ENCODE assay signal across 8 cellular contexts in genomic region chr5:77030097-77031071, GRCh38. TPM values are rescaled to one million over a fixed set of nuclear protein-coding genes. Genes with fewer than 3 reads are reported as not detected.
DNase-seq lines count a peak whose midpoint lies in the region; ATAC-seq and TF ChIP-seq lines count a peak whose summit lies in the region.

A gene with protein sequence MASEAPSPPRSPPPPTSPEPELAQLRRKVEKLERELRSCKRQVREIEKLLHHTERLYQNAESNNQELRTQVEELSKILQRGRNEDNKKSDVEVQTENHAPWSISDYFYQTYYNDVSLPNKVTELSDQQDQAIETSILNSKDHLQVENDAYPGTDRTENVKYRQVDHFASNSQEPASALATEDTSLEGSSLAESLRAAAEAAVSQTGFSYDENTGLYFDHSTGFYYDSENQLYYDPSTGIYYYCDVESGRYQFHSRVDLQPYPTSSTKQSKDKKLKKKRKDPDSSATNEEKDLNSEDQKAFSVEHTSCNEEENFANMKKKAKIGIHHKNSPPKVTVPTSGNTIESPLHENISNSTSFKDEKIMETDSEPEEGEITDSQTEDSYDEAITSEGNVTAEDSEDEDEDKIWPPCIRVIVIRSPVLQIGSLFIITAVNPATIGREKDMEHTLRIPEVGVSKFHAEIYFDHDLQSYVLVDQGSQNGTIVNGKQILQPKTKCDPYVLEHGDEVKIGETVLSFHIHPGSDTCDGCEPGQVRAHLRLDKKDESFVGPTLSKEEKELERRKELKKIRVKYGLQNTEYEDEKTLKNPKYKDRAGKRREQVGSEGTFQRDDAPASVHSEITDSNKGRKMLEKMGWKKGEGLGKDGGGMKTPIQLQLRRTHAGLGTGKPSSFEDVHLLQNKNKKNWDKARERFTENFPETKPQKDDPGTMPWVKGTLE (plus strand): TSS chr5:77030404. CDS start chr5:77030767, 363 bp downstream.

- DNase-seq in AG08395 (ENCODE audit: low spot score) (peak; percentile 91), NCI-H345 (lab: John Stamatoyannopoulos, UW) (peak; percentile 94), inferior parietal cortex (ENCODE audit: extremely low spot score) (peak; percentile 96), spleen (peak; percentile 98)
- DNase-seq in activated CD4-positive, CD25-positive, alpha-beta regulatory T cell treated with anti-CD3 and anti-CD28 coated beads, Interleukin-2, amount 50 U/mL, for 16 hours (ENCODE audit: low read depth, low spot score) = peak; percentile 81
- peak; percentile 72 to 82 for DNase-seq in central memory CD8-positive, alpha-beta T cell (ENCODE audit: low spot score in 2 of 2)

- peak within 1 kb of the TSS; percentile 67 to 96 (median 92) for H3K27ac ChIP-seq in spleen

- peak within 1 kb of the TSS; percentile 88 for H3K4me3 Mint-ChIP-seq in central memory CD8-positive, alpha-beta T cell

- peaks cover 0 to 17% (median 15%) of the 10 kb centered on the region in 8 donors for H3K9me3 ChIP-seq in spleen

- intact Hi-C loops in spleen (cut with DNase I; ENCODE audit: low total_unique reads) = no loop called here

- H3K36me3 ChIP-seq in spleen = peaks cover 0 to 18% (median 3%) of the 10 kb centered on the region in 6 donors

- in situ Hi-C loops in GM18951 (cut with MboI; ENCODE audit: low sequenced_read_pairs, unreplicated experiment) = no loop called here

- H3K4me1 ChIP-seq in spleen = peaks cover 7 to 44% (median 36%) of the 10 kb centered on the region in 6 donors

- ATAC-seq in HG03196 (IDR thresholded peaks at IDR 0.05; ENCODE audit: unreplicated experiment) = peak; percentile 98
- peak; percentile 99 for ATAC-seq in central memory CD8-positive, alpha-beta T cell (replicated peaks; ENCODE audit: extremely low read depth, poor library complexity, severe bottlenecking)

- H3K27me3 Mint-ChIP-seq in central memory CD8-positive, alpha-beta T cell = no peaks in the 10 kb centered on the region

- H3K9me3 Mint-ChIP-seq in central memory CD8-positive, alpha-beta T cell = peaks cover 12% of the 10 kb centered on the region

- TF ChIP-seq POLR2A in GM18951 (IDR thresholded peaks at IDR 0.05; ENCODE audit: extremely low read depth, insufficient read depth, insufficient read length) (peak; percentile 84), spleen (IDR thresholded peaks at IDR 0.05) (peak in 1 of 3 donors; percentile 30)

- H3K4me1 Mint-ChIP-seq in central memory CD8-positive, alpha-beta T cell = peaks cover 25% of the 10 kb centered on the region

- peak in 1 of 11 experiments; percentile 19 for TF ChIP-seq CTCF in spleen (IDR thresholded peaks at IDR 0.05 in 8 of 11, conservative IDR thresholded peaks at IDR 0.05 in 3 of 11)

- peak within 1 kb of the TSS; percentile 62 to 96 (median 90) for H3K4me3 ChIP-seq in spleen

- peaks cover 10% of the 10 kb centered on the region for H3K36me3 Mint-ChIP-seq in central memory CD8-positive, alpha-beta T cell (ENCODE audit: insufficient read depth)

- H3K27me3 ChIP-seq in spleen (replicated peaks in 1 of 7) = no peaks in the 10 kb centered on the region

- peak within 1 kb of the TSS; percentile 93 for H3K27ac Mint-ChIP-seq in central memory CD8-positive, alpha-beta T cell (ENCODE audit: low read depth)

- 0 to 1% (median 1%) methylated on average over 70 to 82 of the region's 82 CpGs for WGBS in spleen, 5 donors

RNA-seq across cellular contexts. Expression of the gene that starts here (rescaled TPM):
- 10 to 100 TPM; 21.7 to 33.6 (median 31.9) TPM for total RNA-seq in spleen
- 10 to 100 TPM in 1 of 3 donors, 1 to 10 TPM in 2; 8.2 to 11.8 (median 9.8) TPM for polyA plus RNA-seq in spleen

Comparison
In these comparisons a context has a peak if more than half of its experiments do, and no peak if none do; other contexts are left out.
1. Peak in every context shown above with its lines: DNase-seq, ATAC-seq, H3K4me3 ChIP-seq and H3K27ac ChIP-seq.